ENCODE assay signal across 17 cellular contexts in genomic region chr5:2999926-3000325, GRCh38.
A peak's percentile ranks its signal among the peaks of the same experiment; 100 is the strongest.
DNase-seq lines count a peak whose midpoint lies in the region; ATAC-seq and TF ChIP-seq lines count a peak whose summit lies in the region.
"Had no signal": no experiment of that assay in that cellular context is flagged by ENCODE, and none has a peak within 500 bp of the region (broad histone marks: within the 10 kb centered on the region; RNA-seq: fewer than 3 reads in every experiment).

No MANE protein-coding gene starts in this region.

- H3K4me3 Mint-ChIP-seq in type B pancreatic cell: no peak overlapping the region
- H3K4me3 Mint-ChIP-seq: B cell; CD4-positive, alpha-beta T cell; CD8-positive, alpha-beta T cell had no signal

- H3K27ac Mint-ChIP-seq in type B pancreatic cell: no peak overlapping the region
- H3K27ac Mint-ChIP-seq: B cell; CD4-positive, alpha-beta T cell; CD8-positive, alpha-beta T cell had no signal

- intact Hi-C loops in Right ventricle myocardium superior (cut with DNase I): no loop called here
- intact Hi-C loops in PC-9 (cut with micrococcal nuclease; ENCODE audit: unreplicated experiment): no loop called here

- H3K9me3 Mint-ChIP-seq in type B pancreatic cell: no peaks in the 10 kb centered on the region
- H3K9me3 Mint-ChIP-seq: CD4-positive, alpha-beta T cell; CD8-positive, alpha-beta T cell had no signal

- no peak overlapping the region for H3K4me2 ChIP-seq in PC-9
- H3K4me2 ChIP-seq: A549; BLaER1 treated with 17β-estradiol and CSF1 and Interleukin-3, amounts not matched to agents 10 nM and 100 nM had no signal

- CTCF ChIA-PET in PC-9 (lab: Charles Lee): no interaction called here

- H3K36me3 ChIP-seq in right atrium auricular region (no peaks in the 10 kb centered on the region), PC-9 (ENCODE audit: low read depth) (no peaks in the 10 kb centered on the region)
- H3K36me3 ChIP-seq: BLaER1 treated with 17β-estradiol and CSF1 and Interleukin-3, amounts not matched to agents 10 nM and 100 nM had no signal

- H3K36me3 Mint-ChIP-seq in type B pancreatic cell: no peaks in the 10 kb centered on the region
- H3K36me3 Mint-ChIP-seq: CD8-positive, alpha-beta T cell had no signal

- H3K27me3 ChIP-seq in right atrium auricular region: no peaks in the 10 kb centered on the region
- peaks cover 100% of the 10 kb centered on the region for H3K27me3 ChIP-seq in PC-9 (ENCODE audit: insufficient read depth, low read depth)
- H3K27me3 ChIP-seq: BLaER1 treated with 17β-estradiol and CSF1 and Interleukin-3, amounts not matched to agents 10 nM and 100 nM had no signal

- H3K9me2 ChIP-seq in PC-9 (ENCODE audit: insufficient read depth): no peaks in the 10 kb centered on the region

- H3K27me3 Mint-ChIP-seq in type B pancreatic cell: peaks cover 5% of the 10 kb centered on the region
- H3K27me3 Mint-ChIP-seq: B cell; CD4-positive, alpha-beta T cell had no signal

- POLR2A ChIA-PET in PC-9 (lab: Charles Lee; ENCODE audit: unreplicated experiment): no interaction called here

- ATAC-seq in Right ventricle myocardium superior (ENCODE audit: poor library complexity): no peak
- ATAC-seq: A549; CD8-positive, alpha-beta T cell had no signal

- DNase-seq in right atrium auricular region (ENCODE audit: low spot score) (peak; percentile 52), Right ventricle myocardium superior (no peak), type B pancreatic cell (ENCODE audit: extremely low spot score, unreplicated experiment) (peak; percentile 18), PC-9 (no peak)
- no peak for DNase-seq in effector CD4-positive, alpha-beta T cell
- DNase-seq: AML-193; Caco-2; Calu3; CD4-positive, alpha-beta T cell; CD8-positive, alpha-beta T cell; DMS79 treated with DMSO at 0.1 percent for 48 hours; GF-D8 had no signal

- H3K4me1 ChIP-seq in right atrium auricular region: no peaks in the 10 kb centered on the region
- H3K4me1 ChIP-seq in PC-9 (replicated peaks; ENCODE audit: insufficient read depth): no peaks in the 10 kb centered on the region
- H3K4me1 ChIP-seq: A549, Caco-2 had no signal

- no peaks in the 10 kb centered on the region for H3K79me2 ChIP-seq in PC-9 (ENCODE audit: low read depth)

- BruUV-seq in PC-9 (replicated peaks; lab: Mats Ljungman, UMichigan): no TSS peak

- H3F3A ChIP-seq in PC-9 (ENCODE audit: insufficient read depth, low read depth): no peaks in the 10 kb centered on the region

- H3K9me3 ChIP-seq in right atrium auricular region (peaks cover 0 to 5% of the 10 kb centered on the region in 2 donors), PC-9 (ENCODE audit: insufficient read depth, low read depth) (0 out of 2 replicates have a peak, but pooled peaks cover 5% of the 10 kb centered on the region)
- H3K9me3 ChIP-seq: A549, Caco-2 had no signal

- peaks cover 14% of the 10 kb centered on the region for H3K4me1 Mint-ChIP-seq in type B pancreatic cell (ENCODE audit: unreplicated experiment)
- H3K4me1 Mint-ChIP-seq: B cell had no signal

- no peak overlapping the region for H3K4me3 ChIP-seq in right atrium auricular region
- H3K4me3 ChIP-seq in PC-9: no peak overlapping the region
- H3K4me3 ChIP-seq: A549; BLaER1 treated with 17β-estradiol and CSF1 and Interleukin-3, amounts not matched to agents 10 nM and 100 nM had no signal

- no peak for TF ChIP-seq CTCF in right atrium auricular region (IDR thresholded peaks at IDR 0.05)
- no peak for TF ChIP-seq CTCF in type B pancreatic cell (conservative IDR thresholded peaks at IDR 0.05)
- no peak for TF ChIP-seq CTCF in PC-9 (conservative IDR thresholded peaks at IDR 0.05)

- H4K20me1 ChIP-seq in PC-9 (ENCODE audit: insufficient read depth): no peaks in the 10 kb centered on the region; the same call in 1 of the 2 replicates
- H4K20me1 ChIP-seq: BLaER1 treated with 17β-estradiol and CSF1 and Interleukin-3, amounts not matched to agents 10 nM and 100 nM had no signal

- no peak overlapping the region for H3K27ac ChIP-seq in right atrium auricular region
- no peak overlapping the region for H3K27ac ChIP-seq in PC-9
- H3K27ac ChIP-seq: 22Rv1; A549; BLaER1 treated with 17β-estradiol and CSF1 and Interleukin-3, amounts not matched to agents 10 nM and 100 nM; C4-2B had no signal

- no peak overlapping the region for H2AFZ ChIP-seq in PC-9

Comparison
In these comparisons a context has a peak if more than half of its experiments do, and no peak if none do; other contexts are left out.
1. DNase-seq: peak in right atrium auricular region (single experiment) and type B pancreatic cell (single experiment); none in Right ventricle myocardium superior (single experiment), effector CD4-positive, alpha-beta T cell (single experiment) and PC-9 (0 of 2).